Comparison of ENCODE assay signal across 30 cellular contexts in genomic region chr7:14085901-14086300, GRCh38.
DNase-seq lines count a peak whose midpoint lies in the region; ATAC-seq, FAIRE-seq and TF ChIP-seq lines count a peak whose summit lies in the region.
"Had no signal": no experiment of that assay in that cellular context is flagged by ENCODE, and none has a peak within 500 bp of the region (broad histone marks: within the 10 kb centered on the region; RNA-seq: fewer than 3 reads in every experiment).

No MANE protein-coding gene starts in this region.

- peaks cover 2% of the 10 kb centered on the region; the same call in 1 of the 2 replicates for H3K9me2 ChIP-seq in SK-N-SH

- no peak for FAIRE-seq in K562 (lab: Jason Lieb, UNC)
- FAIRE-seq: GM12892, H1 had no signal

- H3K27me3 ChIP-seq in SK-N-SH (ENCODE audit: insufficient read depth) = no peaks in the 10 kb centered on the region
- H3K27me3 ChIP-seq in K562 (ENCODE audit: control insufficient read depth in 2 of 2, insufficient read depth in 2 of 2, low read length in 2 of 2) = no peaks in the 10 kb centered on the region
- H3K27me3 ChIP-seq in upper lobe of left lung = no peaks in the 10 kb centered on the region
- H3K27me3 ChIP-seq: esophagus muscularis mucosa, gastroesophageal sphincter, neutrophil, Peyer's patch, sigmoid colon, suprapubic skin had no signal

- no peak overlapping the region for H3K4me3 ChIP-seq in SK-N-SH (ENCODE audit: low read depth in 2 of 2, low read length in 1 of 2)
- no peak overlapping the region for H3K4me3 ChIP-seq in K562
- H3K4me3 ChIP-seq in upper lobe of left lung = no peak overlapping the region
- H3K4me3 ChIP-seq: esophagus muscularis mucosa, gastroesophageal sphincter, Peyer's patch, sigmoid colon, suprapubic skin had no signal

- H3K27ac ChIP-seq in SK-N-SH (ENCODE audit: low read depth in 2 of 2, low read length in 1 of 2) = no peak overlapping the region
- H3K27ac ChIP-seq in K562 (ENCODE audit: extremely low read depth, low read depth, low read length) = no peak overlapping the region
- H3K27ac ChIP-seq in upper lobe of left lung = no peak overlapping the region
- H3K27ac ChIP-seq: C4-2B, esophagus muscularis mucosa, gastroesophageal sphincter, neutrophil, Peyer's patch, sigmoid colon, suprapubic skin had no signal

- ATAC-seq in SK-N-SH treated with all-trans-retinoic acid at 6 μM for 48 hours = no peak
- no peak for ATAC-seq in K562
- ATAC-seq in upper lobe of left lung (ENCODE audit: low FRiP score in 2 of 2) = no peak
- ATAC-seq in HG02938 (IDR thresholded peaks at IDR 0.05; ENCODE audit: unreplicated experiment) = no peak
- ATAC-seq in HG03159 (IDR thresholded peaks at IDR 0.05; ENCODE audit: unreplicated experiment) = no peak
- ATAC-seq: gastroesophageal sphincter; stimulated activated naive B cell treated with anti-CD40 and anti-IgM and Interleukin-4, amounts not matched to agents 10 μg/mL and 1 μg/mL and 100 μg/mL, for 72 hours had no signal

- no peaks in the 10 kb centered on the region for H4K20me1 ChIP-seq in SK-N-SH (ENCODE audit: insufficient read depth)
- H4K20me1 ChIP-seq in K562 (replicated peaks; ENCODE audit: control insufficient read depth, insufficient read depth, low read length) = no peaks in the 10 kb centered on the region

- H3K36me3 ChIP-seq in SK-N-SH (replicated peaks in 1 of 2; ENCODE audit: control insufficient read depth in 1 of 2, insufficient read depth in 2 of 2, low read length in 1 of 2) = peaks cover 0 to 3% of the 10 kb centered on the region in 2 experiments
- H3K36me3 ChIP-seq in K562 (ENCODE audit: control insufficient read depth, insufficient read depth, low read length) = no peaks in the 10 kb centered on the region
- no peaks in the 10 kb centered on the region for H3K36me3 ChIP-seq in upper lobe of left lung
- H3K36me3 ChIP-seq: esophagus muscularis mucosa, gastroesophageal sphincter, neutrophil, Peyer's patch, sigmoid colon, suprapubic skin had no signal

- no peak for TF ChIP-seq RAD21 in SK-N-SH (IDR thresholded peaks at IDR 0.05; ENCODE audit: low read length)
- no peak for TF ChIP-seq RAD21 in K562 (CRISPR knock-in tag; conservative IDR thresholded peaks at IDR 0.05 in 1 of 2, IDR thresholded peaks at IDR 0.05 in 1 of 2)

- in situ Hi-C loops in K562 (cut with MboI) = no loop called here

- CTCF ChIA-PET in SK-N-SH (lab: Yijun Ruan, JAX) = no interaction called here
- CTCF ChIA-PET in K562 (lab: Yijun Ruan, JAX; ENCODE audit: low intra/inter-chr PET ratio) = no interaction called here

- POLR2A ChIA-PET in SK-N-SH (lab: Yijun Ruan, JAX) (no interaction called here), K562 (lab: Yijun Ruan, JAX) (no interaction called here)

- H3K4me2 ChIP-seq in SK-N-SH (no peak overlapping the region), K562 (ENCODE audit: insufficient read depth, low read length) (no peak overlapping the region)

- H3K4me1 ChIP-seq in SK-N-SH (ENCODE audit: control insufficient read depth in 1 of 2, insufficient read depth in 2 of 2, low read depth in 1 of 2, low read length in 1 of 2) (no peaks in the 10 kb centered on the region), K562 (replicated peaks in 1 of 2; ENCODE audit: control insufficient read depth in 2 of 2, insufficient read depth in 2 of 2, low read length in 2 of 2) (no peaks in the 10 kb centered on the region), upper lobe of left lung (no peaks in the 10 kb centered on the region)
- H3K4me1 ChIP-seq: esophagus muscularis mucosa, gastroesophageal sphincter, Peyer's patch, sigmoid colon, suprapubic skin had no signal

- H3K9me3 ChIP-seq in SK-N-SH = peaks cover 22% of the 10 kb centered on the region
- 0 out of 2 replicates have a peak, but pooled peaks cover 2% of the 10 kb centered on the region for H3K9me3 ChIP-seq in K562 (replicated peaks; ENCODE audit: control insufficient read depth, insufficient read depth, low read depth, low read length)
- peaks cover 0 to 11% (median 6%) of the 10 kb centered on the region in 4 donors for H3K9me3 ChIP-seq in upper lobe of left lung
- H3K9me3 ChIP-seq: neutrophil had no signal

- TF ChIP-seq POLR2A in K562 (conservative IDR thresholded peaks at IDR 0.05) (no peak), upper lobe of left lung (IDR thresholded peaks at IDR 0.05) (no peak)

- H3K9ac ChIP-seq in SK-N-SH = no peak overlapping the region
- no peak overlapping the region for H3K9ac ChIP-seq in K562 (ENCODE audit: insufficient read depth in 1 of 2, low read depth in 2 of 2, low read length in 2 of 2)

- BruUV-seq in K562 (replicated peaks; lab: Mats Ljungman, UMichigan) = no TSS peak

- no peaks in the 10 kb centered on the region for H3F3A ChIP-seq in SK-N-SH (replicated peaks; ENCODE audit: insufficient read depth)

- H3K9me1 ChIP-seq in K562 (ENCODE audit: control insufficient read depth, insufficient read depth, low read length) = no peaks in the 10 kb centered on the region

- DNase-seq in SK-N-SH = no peak
- DNase-seq in LHCN-M2 (ENCODE audit: low read depth) = peak; percentile 12
- DNase-seq in K562 (ENCODE audit: extremely low read depth in 1 of 4, low spot score in 3 of 4) = no peak
- DNase-seq in myocyte (ENCODE audit: low read depth) = peak; percentile 14
- DNase-seq in upper lobe of left lung = no peak
- DNase-seq: activated CD4-positive, alpha-beta memory T cell treated with anti-CD3 and anti-CD28 coated beads, Interleukin-2, amount 10 ng/mL, durations not matched to agents 7 days and 5 days; activated CD4-positive, alpha-beta T cell treated with anti-CD3 and anti-CD28 coated beads for 1 hour; activated CD8-positive, alpha-beta memory T cell treated with anti-CD3 and anti-CD28 coated beads, Interleukin-2, amount 50 U/mL, for 48 hours; anterior cingulate cortex; Calu3; hippocampal formation; immature natural killer cell; MM.1S; NCI-H1694; NCI-H526; Peyer's patch; SIG-M5; sigmoid colon; stimulated activated naive B cell treated with anti-CD40 and anti-IgM and Interleukin-4, amounts not matched to agents 10 μg/mL and 1 μg/mL and 100 μg/mL, for 72 hours; T-helper 1 cell had no signal

- H2AFZ ChIP-seq in SK-N-SH (ENCODE audit: low read depth) (no peak overlapping the region), K562 (ENCODE audit: low read depth, low read length) (no peak overlapping the region)

- no peak for TF ChIP-seq EP300 in SK-N-SH (IDR thresholded peaks at IDR 0.05; ENCODE audit: borderline replicate concordance in 1 of 2, low read depth in 1 of 2, low read length in 1 of 2)
- no peak for TF ChIP-seq EP300 in K562 (IDR thresholded peaks at IDR 0.05; ENCODE audit: low read length)
- no peak for TF ChIP-seq EP300 in upper lobe of left lung (IDR thresholded peaks at IDR 0.05)

- intact Hi-C loops in K562 (cut with micrococcal nuclease) = no loop called here

- TF ChIP-seq CTCF in SK-N-SH (IDR thresholded peaks at IDR 0.05) = no peak
- no peak for TF ChIP-seq CTCF in K562 (IDR thresholded peaks at IDR 0.05 in 2 of 3, conservative IDR thresholded peaks at IDR 0.05 in 1 of 3; ENCODE audit: insufficient read depth in 2 of 3, low read depth in 1 of 3, low read length in 3 of 3)
- no peak for TF ChIP-seq CTCF in upper lobe of left lung (IDR thresholded peaks at IDR 0.05)

- WGBS in SK-N-SH (ENCODE audit: low lambda C conversion rate) = 44% methylated on average over 1 of the region's 1 CpG
- WGBS in K562 (ENCODE audit: insufficient coverage, low coverage, missing lambda C conversion rate) = 0% methylated on average over 1 of the region's 1 CpG
- 84 to 97% methylated on average over 1 of the region's 1 CpG for WGBS in upper lobe of left lung, 2 donors

- H3K79me2 ChIP-seq in SK-N-SH (ENCODE audit: insufficient read depth) (no peaks in the 10 kb centered on the region), K562 (ENCODE audit: control insufficient read depth, insufficient read depth, low read length) (no peaks in the 10 kb centered on the region)

TF ChIP-seq in SK-N-SH, 30 proteins besides CTCF, POLR2A, EP300 and RAD21 (continues in another document):
- TF ChIP-seq TAF1 (IDR thresholded peaks at IDR 0.05; ENCODE audit: borderline replicate concordance, low read depth, low read length) = no peak
- no peak for TF ChIP-seq MEF2A (IDR thresholded peaks at IDR 0.05; ENCODE audit: borderline replicate concordance, low read depth)
- 0 out of 2 replicates have a peak, but pooled peaks have one; percentile 11 for TF ChIP-seq USF1 (IDR thresholded peaks at IDR 0.05; ENCODE audit: borderline replicate concordance, low read depth)
- TF ChIP-seq GABPA (IDR thresholded peaks at IDR 0.05; ENCODE audit: low read depth) = no peak

TF ChIP-seq in SK-N-SH treated with all-trans-retinoic acid at 6 μM for 48 hours, 23 proteins besides CTCF, POLR2A, EP300 and RAD21 (continues in another document):
- TF ChIP-seq ZFP3 (CRISPR knock-in tag; IDR thresholded peaks at IDR 0.05) = no peak
- TF ChIP-seq ARNTL (CRISPR knock-in tag; IDR thresholded peaks at IDR 0.05; ENCODE audit: borderline replicate concordance, low read depth) = no peak

TF ChIP-seq in K562, 482 proteins besides CTCF, POLR2A, EP300 and RAD21 (continues in another document):
- no peak for TF ChIP-seq HLTF (IDR thresholded peaks at IDR 0.05)
- no peak for TF ChIP-seq ILK (tag; IDR thresholded peaks at IDR 0.05; ENCODE audit: borderline replicate concordance, low read depth)
- peak; percentile 80; the same call in 1 of the 2 replicates for TF ChIP-seq CBX5 (IDR thresholded peaks at IDR 0.05; ENCODE audit: borderline replicate concordance, low read depth)
- TF ChIP-seq PCBP2 (IDR thresholded peaks at IDR 0.05; ENCODE audit: low read depth, low read length, poor library complexity, severe bottlenecking) = no peak
- no peak for TF ChIP-seq TAF1 (IDR thresholded peaks at IDR 0.05; ENCODE audit: control insufficient read depth, extremely low read depth, insufficient read depth, low read length, severe bottlenecking)
- TF ChIP-seq ZNF780A (CRISPR knock-in tag; IDR thresholded peaks at IDR 0.05) = no peak
- no peak for TF ChIP-seq TEAD4 (IDR thresholded peaks at IDR 0.05; ENCODE audit: low read length)
- no peak for TF ChIP-seq TEAD4 (CRISPR knock-in tag; IDR thresholded peaks at IDR 0.05; ENCODE audit: borderline replicate concordance)
- TF ChIP-seq HOXB6 (CRISPR knock-in tag; IDR thresholded peaks at IDR 0.05; ENCODE audit: borderline replicate concordance) = no peak
- TF ChIP-seq ARHGAP35 (IDR thresholded peaks at IDR 0.05; ENCODE audit: partially characterized antibody) = no peak
- no peak for TF ChIP-seq SRSF3 (IDR thresholded peaks at IDR 0.05; ENCODE audit: insufficient read depth, low read length)
- TF ChIP-seq SP2 (IDR thresholded peaks at IDR 0.05; ENCODE audit: extremely low read depth, low read depth, low read length, poor library complexity, severe bottlenecking) = no peak
- peak; percentile 95 for TF ChIP-seq TRIM28 (IDR thresholded peaks at IDR 0.05)
- no peak for TF ChIP-seq NCOR1 (IDR thresholded peaks at IDR 0.05)
- no peak for TF ChIP-seq ZNF316 (IDR thresholded peaks at IDR 0.05)
- no peak for TF ChIP-seq ZNF274 (IDR thresholded peaks at IDR 0.05; ENCODE audit: borderline replicate concordance, low read depth, low read length)
- TF ChIP-seq RCOR1 (IDR thresholded peaks at IDR 0.05; ENCODE audit: borderline replicate concordance in 1 of 2, low read depth in 2 of 2, low read length in 2 of 2) = no peak
- no peak for TF ChIP-seq CBFB (CRISPR knock-in tag; IDR thresholded peaks at IDR 0.05)
- TF ChIP-seq ZBTB8A (IDR thresholded peaks at IDR 0.05; ENCODE audit: partially characterized antibody) = no peak

Comparison
In these comparisons a context has a peak if more than half of its experiments do, and no peak if none do; other contexts are left out.
1. DNase-seq: peak in LHCN-M2 (single experiment) and myocyte (single experiment); none in SK-N-SH (single experiment), K562 (0 of 4) and upper lobe of left lung (0 of 2).
2. Of the 27 proteins assayed by ChIP-seq in both K562 and SK-N-SH: peak only in K562: none; only in SK-N-SH: USF1; in both: none; in neither: 26.